Comparison of ENCODE assay signal across 26 cellular contexts in the genomic region with DNA sequence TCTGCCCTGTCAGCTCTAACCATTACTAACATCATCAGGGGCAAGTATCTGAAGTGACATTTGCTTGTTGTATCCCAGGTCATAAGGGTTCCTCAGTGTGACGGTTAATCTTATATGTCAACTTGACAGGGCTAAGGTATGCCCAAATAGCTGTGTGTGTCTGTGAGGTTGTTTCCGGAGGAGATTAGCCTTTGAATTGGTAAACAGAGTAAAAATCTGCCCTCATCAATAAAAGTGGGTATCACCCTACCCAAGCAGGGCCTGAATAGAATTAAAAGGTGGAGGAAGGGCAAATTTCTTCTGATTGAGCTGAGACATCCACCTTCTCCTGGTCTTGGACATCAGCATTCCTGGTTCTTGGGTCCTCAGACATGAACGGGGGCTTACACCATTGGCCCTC. TPM values are rescaled to one million over a fixed set of nuclear protein-coding genes. Genes with fewer than 3 reads are reported as not detected.
"Had no signal": no experiment of that assay in that cellular context is flagged by ENCODE, and none has a peak within 500 bp of the region (broad histone marks: within the 10 kb centered on the region; RNA-seq: fewer than 3 reads in every experiment).

No MANE protein-coding gene starts in this region.

- H2AFZ ChIP-seq: hepatocyte had no signal

- ATAC-seq: left colon; left lung; lower lobe of right lung; naive thymus-derived CD8-positive, alpha-beta T cell; pancreas; right cardiac atrium; stimulated activated effector memory CD8-positive, alpha-beta T cell treated with anti-CD3 and anti-CD28 coated beads, Interleukin-12 subunit alpha, Interleukin-12 subunit beta, amount 100 ng/mL, for 72 hours; upper lobe of right lung had no signal

- H3K4me1 ChIP-seq: left lung, lower lobe of right lung, pancreas, prostate gland, sigmoid colon, spleen, tibial artery, upper lobe of right lung had no signal

- DNase-seq: islet precursor cell; kidney glomerular epithelial cell; left colon; left lung; lower lobe of right lung; mammary epithelial cell; mesenchymal stem cell; naive thymus-derived CD8-positive, alpha-beta T cell; nucleus accumbens; pancreas; posterior cingulate gyrus; retina; right cardiac atrium; sigmoid colon; small intestine; spleen; stimulated activated CD4-positive, alpha-beta T cell treated with anti-CD3 and anti-CD28 coated beads, Interleukin-4, amount 100 ng/mL, for 24 hours; stimulated activated naive CD4-positive, alpha-beta T cell; tibial artery; trophoblast cell; upper lobe of right lung had no signal

- H3K27me3 ChIP-seq: hepatocyte, left lung, pancreas, sigmoid colon, tibial artery, upper lobe of right lung had no signal

- H3K27ac ChIP-seq: hepatocyte, left lung, lower lobe of right lung, pancreas, prostate gland, sigmoid colon, spleen, thoracic aorta, tibial artery, upper lobe of right lung had no signal

- H3K4me2 ChIP-seq: hepatocyte had no signal

- FAIRE-seq: pancreas, small intestine had no signal

- H3K9me3 ChIP-seq: left lung, lower lobe of right lung, pancreas, prostate gland, sigmoid colon, spleen, thoracic aorta, tibial artery, upper lobe of right lung had no signal

- H3K4me3 ChIP-seq: hepatocyte, left lung, lower lobe of right lung, pancreas, prostate gland, sigmoid colon, spleen, thoracic aorta, tibial artery, upper lobe of right lung had no signal

- H3K79me2 ChIP-seq: hepatocyte had no signal

- H3K36me3 ChIP-seq: left lung, lower lobe of right lung, pancreas, prostate gland, sigmoid colon, spleen, thoracic aorta, tibial artery, upper lobe of right lung had no signal

RNA-seq across cellular contexts. Expression of a gene that starts 12.8 kb away (rescaled TPM):
- total RNA-seq: osteoblast had no signal
